In genomic region chr6:7139835-7140470, GRCh38 we compare ENCODE assay signal across 9 cellular contexts. TPM values are rescaled to one million over a fixed set of nuclear protein-coding genes. Genes with fewer than 3 reads are reported as not detected.
DNase-seq lines count a peak whose midpoint lies in the region; ATAC-seq and TF ChIP-seq lines count a peak whose summit lies in the region.
"Had no signal": no experiment of that assay in that cellular context is flagged by ENCODE, and none has a peak within 500 bp of the region (broad histone marks: within the 10 kb centered on the region; RNA-seq: fewer than 3 reads in every experiment).

No MANE protein-coding gene starts in this region.

- DNase-seq in left ventricle myocardium inferior, result no peak
- DNase-seq in Right ventricle myocardium superior, result no peak
- no peak for DNase-seq in activated naive CD8-positive, alpha-beta T cell treated with anti-CD3 and anti-CD28 coated beads, Interleukin-2, amount 10 ng/mL, durations not matched to agents 7 days and 5 days
- no peak for DNase-seq in mesenchymal stem cell
- DNase-seq in occipital lobe (lab: John Stamatoyannopoulos, UW), result no peak
- DNase-seq: NCI-H1694 had no signal

- intact Hi-C loops in left ventricle myocardium inferior (cut with micrococcal nuclease) (no loop called here), Right ventricle myocardium superior (cut with DNase I) (no loop called here)

- POLR2A ChIA-PET in activated naive CD8-positive, alpha-beta T cell treated with anti-CD3 and anti-CD28 coated beads, Interleukin-2, amount 10 ng/mL, durations not matched to agents 7 days and 5 days (lab: Charles Lee), result no interaction called here

- H3K4ac ChIP-seq in mesenchymal stem cell (ENCODE audit: low read depth in 1 of 2, low read length in 2 of 2), result no peak overlapping the region

- no peak overlapping the region for H2AFZ ChIP-seq in mesenchymal stem cell (ENCODE audit: low read depth, low read length)

- H3K27ac Mint-ChIP-seq in activated naive CD8-positive, alpha-beta T cell treated with anti-CD3 and anti-CD28 coated beads, Interleukin-2, amount 10 ng/mL, durations not matched to agents 7 days and 5 days, result no peak overlapping the region

- H3K27me3 ChIP-seq in left ventricle myocardium inferior (ENCODE audit: low read depth) (no peaks in the 10 kb centered on the region), mesenchymal stem cell (ENCODE audit: control insufficient read depth in 1 of 2, insufficient read depth in 1 of 2, low read length in 2 of 2) (no peaks in the 10 kb centered on the region)

- peaks cover 2% of the 10 kb centered on the region for H3K36me3 Mint-ChIP-seq in activated naive CD8-positive, alpha-beta T cell treated with anti-CD3 and anti-CD28 coated beads, Interleukin-2, amount 10 ng/mL, durations not matched to agents 7 days and 5 days

- ATAC-seq in Right ventricle myocardium superior (ENCODE audit: poor library complexity) (no peak), GM21576 (IDR thresholded peaks at IDR 0.05; ENCODE audit: unreplicated experiment) (no peak), HG03196 (IDR thresholded peaks at IDR 0.05; ENCODE audit: unreplicated experiment) (no peak), HG03460 (IDR thresholded peaks at IDR 0.05; ENCODE audit: unreplicated experiment) (no peak)
- no peak for ATAC-seq in activated naive CD8-positive, alpha-beta T cell treated with anti-CD3 and anti-CD28 coated beads, Interleukin-2, amount 10 ng/mL, durations not matched to agents 7 days and 5 days (ENCODE audit: low read depth)

- WGBS in mesenchymal stem cell, result 97% methylated on average over 6 of the region's 7 CpGs

- H3K4me3 ChIP-seq in left ventricle myocardium inferior, result peak overlapping the region; percentile 78
- peak overlapping the region in 1 of 2 experiments; percentile 81 for H3K4me3 ChIP-seq in mesenchymal stem cell (ENCODE audit: insufficient read depth in 1 of 2, low read depth in 1 of 2, low read length in 2 of 2)

- H3K9ac ChIP-seq in mesenchymal stem cell (ENCODE audit: low read length), result peak overlapping the region; percentile 93

- no peak overlapping the region for H2BK120ac ChIP-seq in mesenchymal stem cell (ENCODE audit: low read depth, low read length)

- H3K4me1 Mint-ChIP-seq in activated naive CD8-positive, alpha-beta T cell treated with anti-CD3 and anti-CD28 coated beads, Interleukin-2, amount 10 ng/mL, durations not matched to agents 7 days and 5 days, result peaks cover 54% of the 10 kb centered on the region

- no peak overlapping the region for H4K8ac ChIP-seq in mesenchymal stem cell (ENCODE audit: low read length)

- no peaks in the 10 kb centered on the region for H3K9me3 ChIP-seq in left ventricle myocardium inferior (replicated peaks)
- H3K9me3 ChIP-seq in mesenchymal stem cell (ENCODE audit: control insufficient read depth, low read length), result no peaks in the 10 kb centered on the region

- TF ChIP-seq CTCF in left ventricle myocardium inferior (IDR thresholded peaks at IDR 0.05; ENCODE audit: borderline replicate concordance), result no peak

- no peak overlapping the region for H3K14ac ChIP-seq in mesenchymal stem cell (ENCODE audit: low read length in 2 of 2)

- no peak overlapping the region for H2BK12ac ChIP-seq in mesenchymal stem cell (ENCODE audit: low read length in 2 of 2)

- H3K23ac ChIP-seq in mesenchymal stem cell (ENCODE audit: low read length in 2 of 2), result no peak overlapping the region

- no peaks in the 10 kb centered on the region for H3K9me3 Mint-ChIP-seq in activated naive CD8-positive, alpha-beta T cell treated with anti-CD3 and anti-CD28 coated beads, Interleukin-2, amount 10 ng/mL, durations not matched to agents 7 days and 5 days

- H3K27ac ChIP-seq in left ventricle myocardium inferior (replicated peaks) (peak overlapping the region; percentile 98), mesenchymal stem cell (ENCODE audit: low read length, poor library complexity, severe bottlenecking) (no peak overlapping the region)

- no peak overlapping the region for H3K18ac ChIP-seq in mesenchymal stem cell (ENCODE audit: low read depth in 1 of 2, low read length in 2 of 2)

- no peak overlapping the region for H2BK5ac ChIP-seq in mesenchymal stem cell (ENCODE audit: low read depth, low read length, poor library complexity, severe bottlenecking)

- H3K27me3 Mint-ChIP-seq in activated naive CD8-positive, alpha-beta T cell treated with anti-CD3 and anti-CD28 coated beads, Interleukin-2, amount 10 ng/mL, durations not matched to agents 7 days and 5 days, result peaks cover 2% of the 10 kb centered on the region

- H3K4me1 ChIP-seq in left ventricle myocardium inferior (peaks cover 81% of the 10 kb centered on the region), mesenchymal stem cell (ENCODE audit: control insufficient read depth, insufficient read depth, low read depth, low read length) (peaks cover 19% of the 10 kb centered on the region)

- no peak overlapping the region for H2AK5ac ChIP-seq in mesenchymal stem cell (ENCODE audit: low read length, severe bottlenecking)

- no peak overlapping the region for H2BK15ac ChIP-seq in mesenchymal stem cell (ENCODE audit: low read depth, poor library complexity, severe bottlenecking)

- peak overlapping the region; percentile 90 for H3K4me3 Mint-ChIP-seq in activated naive CD8-positive, alpha-beta T cell treated with anti-CD3 and anti-CD28 coated beads, Interleukin-2, amount 10 ng/mL, durations not matched to agents 7 days and 5 days

- H3K79me1 ChIP-seq in mesenchymal stem cell (replicated peaks; ENCODE audit: low read length, poor library complexity, severe bottlenecking), result peaks cover 10% of the 10 kb centered on the region

- H4K91ac ChIP-seq in mesenchymal stem cell (ENCODE audit: low read length), result no peak overlapping the region

- H3K4me2 ChIP-seq in mesenchymal stem cell (ENCODE audit: low read length, poor library complexity, severe bottlenecking), result no peak overlapping the region

- H3K36me3 ChIP-seq in left ventricle myocardium inferior (no peaks in the 10 kb centered on the region), mesenchymal stem cell (ENCODE audit: control insufficient read depth in 1 of 2, insufficient read depth in 2 of 2, low read depth in 1 of 2, low read length in 2 of 2) (peaks cover 0 to 5% of the 10 kb centered on the region in 2 experiments)

RNA-seq across cellular contexts. Expression of gene RREB1, which starts 32.2 kb away (rescaled TPM):
- total RNA-seq in left ventricle myocardium inferior (33.3 TPM), Right ventricle myocardium superior (34.2 TPM), occipital lobe (1.4 TPM)
- 10 to 100 TPM; 37.0 to 39.1 TPM for total RNA-seq in activated naive CD8-positive, alpha-beta T cell treated with anti-CD3 and anti-CD28 coated beads, Interleukin-2, amount 10 ng/mL, durations not matched to agents 7 days and 5 days
- polyA plus RNA-seq in mesenchymal stem cell (2013, experiment 1 of 2), result 12.3 TPM
- 11.2 TPM for polyA plus RNA-seq in mesenchymal stem cell (2013, experiment 2 of 2)

Comparison
In these comparisons a context has a peak if more than half of its experiments do, and no peak if none do; other contexts are left out.
1. RNA of gene RREB1, which starts 32.2 kb away (total RNA-seq): 37.0 to 39.1 TPM in activated naive CD8-positive, alpha-beta T cell treated with anti-CD3 and anti-CD28 coated beads, Interleukin-2, amount 10 ng/mL, durations not matched to agents 7 days and 5 days, 34.2 TPM in Right ventricle myocardium superior (single experiment) and 33.3 TPM in left ventricle myocardium inferior (single experiment); 1.4 TPM in occipital lobe (single experiment); every median in the first group is over 10 times any median in the second.